18 cellular contexts compared by ENCODE assay signal in the genomic region with DNA sequence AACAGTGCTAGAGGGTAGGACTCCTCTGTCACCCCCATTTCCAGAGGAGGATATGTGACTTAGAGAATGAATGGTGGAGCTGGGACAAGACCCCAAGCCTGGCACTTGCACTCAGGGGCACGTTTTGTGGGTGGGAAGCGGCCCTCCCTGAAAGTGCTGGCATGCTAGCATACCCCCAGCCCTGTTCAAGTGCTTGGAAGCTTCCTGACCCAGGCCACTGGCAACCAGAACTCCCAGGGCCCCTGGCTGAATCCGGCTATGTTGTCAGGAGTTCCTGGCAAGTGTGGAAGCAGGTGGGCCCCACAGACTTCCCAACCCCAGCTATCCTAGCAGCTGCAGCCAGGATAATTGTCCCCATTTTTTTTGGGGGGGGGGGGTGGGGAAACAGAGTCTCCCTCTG. TPM values are rescaled to one million over a fixed set of nuclear protein-coding genes. Genes with fewer than 3 reads are reported as not detected.
"Had no signal": no experiment of that assay in that cellular context is flagged by ENCODE, and none has a peak within 500 bp of the region (broad histone marks: within the 10 kb centered on the region; RNA-seq: fewer than 3 reads in every experiment).

No MANE protein-coding gene starts in this region.

- H3K27me3 ChIP-seq: adrenal gland, dorsolateral prefrontal cortex, left lung, tibial artery, uterus had no signal

- H3K36me3 ChIP-seq: adrenal gland, breast epithelium, left lung, tibial artery, uterus had no signal

- H3K27ac ChIP-seq: adrenal gland, breast epithelium, dorsolateral prefrontal cortex, left lung, parathyroid adenoma, uterus had no signal

- H3K36me3 Mint-ChIP-seq: activated naive CD4-positive, alpha-beta T cell treated with anti-CD3 and anti-CD28 coated beads, Interleukin-2, amount 50 U/mL, for 72 hours had no signal

- H3K4me3 ChIP-seq: adrenal gland, breast epithelium, dorsolateral prefrontal cortex, left lung, tibial artery, uterus had no signal

- H3K4me3 Mint-ChIP-seq: activated T-cell treated with anti-CD3 and anti-CD28 coated beads, Interleukin-2, amount 50 U/mL, for 72 hours; T-helper 1 cell treated with Interleukin-12 subunit alpha and Interleukin-12 subunit beta and Interleukin-4 antibody, amounts not matched to agents 30 μg/mL and 1 μg/mL, for 36 hours had no signal

- DNase-seq: activated CD4-positive, alpha-beta T cell treated with anti-CD3 and anti-CD28 coated beads, Interleukin-2, amount 50 U/mL, for 1 hour; activated CD4-positive, CD25-positive, alpha-beta regulatory T cell treated with anti-CD3 and anti-CD28 coated beads, Interleukin-2, amount 50 U/mL, for 72 hours; activated CD8-positive, alpha-beta memory T cell treated with anti-CD3 and anti-CD28 coated beads, Interleukin-2, amount 50 U/mL, for 4 hours; activated gamma-delta T cell treated with Interleukin-2 at 50 U/mL for 16 hours; activated T-cell treated with anti-CD3 and anti-CD28 coated beads, Interleukin-2, amount 50 U/mL, for 72 hours; dorsolateral prefrontal cortex; erythroblast; glutamatergic neuron; stimulated activated naive CD4-positive, alpha-beta T cell; uterus had no signal

- H3K9me3 ChIP-seq: adrenal gland, breast epithelium, left lung, tibial artery, uterus had no signal

- H3K9me3 Mint-ChIP-seq: activated naive CD4-positive, alpha-beta T cell treated with anti-CD3 and anti-CD28 coated beads, Interleukin-2, amount 50 U/mL, for 72 hours; activated T-cell treated with anti-CD3 and anti-CD28 coated beads, Interleukin-2, amount 50 U/mL, for 72 hours; T-helper 1 cell treated with Interleukin-12 subunit alpha and Interleukin-12 subunit beta and Interleukin-4 antibody, amounts not matched to agents 30 μg/mL and 1 μg/mL, for 36 hours had no signal

- ATAC-seq: activated naive CD4-positive, alpha-beta T cell treated with anti-CD3 and anti-CD28 coated beads, Interleukin-2, amount 50 U/mL, for 72 hours; activated T-cell treated with anti-CD3 and anti-CD28 coated beads, Interleukin-2, amount 50 U/mL, for 72 hours had no signal

- H3K9ac ChIP-seq: parathyroid adenoma had no signal

- H2AFZ ChIP-seq: parathyroid adenoma had no signal

- H3K27ac Mint-ChIP-seq: activated naive CD4-positive, alpha-beta T cell treated with anti-CD3 and anti-CD28 coated beads, Interleukin-2, amount 50 U/mL, for 72 hours; activated T-cell treated with anti-CD3 and anti-CD28 coated beads, Interleukin-2, amount 50 U/mL, for 72 hours; T-helper 1 cell treated with Interleukin-12 subunit alpha and Interleukin-12 subunit beta and Interleukin-4 antibody, amounts not matched to agents 30 μg/mL and 1 μg/mL, for 36 hours had no signal

- H3K4me1 ChIP-seq: breast epithelium, parathyroid adenoma, uterus had no signal

RNA-seq across cellular contexts. Expression of a gene that starts 59.9 kb away (rescaled TPM):
- total RNA-seq: activated naive CD4-positive, alpha-beta T cell treated with anti-CD3 and anti-CD28 coated beads, Interleukin-2, amount 50 U/mL, for 72 hours; activated T-cell treated with anti-CD3 and anti-CD28 coated beads, Interleukin-2, amount 50 U/mL, for 72 hours; lung microvascular endothelial cell had no signal
